1 cellular context compared by ENCODE assay signal in the genomic region with DNA sequence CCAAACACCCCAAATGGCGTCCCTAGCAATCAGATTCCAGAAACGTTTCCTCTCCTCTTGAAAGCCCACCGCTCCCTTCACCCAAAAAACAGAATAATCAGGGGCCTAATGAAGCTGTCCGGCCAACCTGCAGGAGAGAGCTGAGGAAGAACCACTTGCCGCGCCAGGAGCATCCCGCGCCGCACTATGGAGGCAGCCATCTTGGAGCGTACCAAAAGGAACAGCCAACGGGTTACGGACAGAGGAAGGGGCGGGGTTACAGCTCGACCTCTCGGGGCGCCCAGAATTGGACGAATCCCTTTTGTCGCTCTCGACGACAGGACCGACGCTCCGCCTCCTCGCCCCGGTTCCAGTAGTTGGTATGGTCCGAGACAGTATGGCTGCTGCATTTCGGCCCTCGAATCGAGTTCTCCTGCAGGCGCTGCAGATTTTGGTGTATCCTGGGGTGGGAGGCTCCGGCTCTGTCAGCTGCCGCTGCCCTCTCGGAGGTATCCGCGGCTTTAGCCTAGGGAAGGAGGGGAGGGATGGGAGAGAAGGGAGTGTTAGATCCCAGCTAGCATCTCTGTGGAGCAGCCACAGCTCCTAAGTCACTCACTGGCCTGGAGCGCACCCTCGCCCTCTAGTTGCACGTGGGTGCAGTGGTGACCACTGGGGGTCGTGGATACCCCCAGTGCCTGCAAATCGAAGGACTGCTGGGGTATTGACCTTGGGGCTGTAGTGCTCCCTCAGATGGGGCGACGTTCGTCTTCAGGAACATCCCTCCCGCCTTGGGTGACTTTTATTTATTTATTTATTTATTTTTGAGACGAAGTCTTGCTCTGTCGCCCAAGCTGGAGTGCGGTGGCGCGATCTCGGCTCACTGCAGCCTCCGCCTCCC.
TF ChIP-seq lines count a peak whose summit lies in the region.

MRPS27 (minus strand) TSS at position 219 of the 877 bp plus-strand sequence; CDS start at position 200, 19 bp downstream.
PTCD2 (plus strand) TSS at position 352 of the 877 bp plus-strand sequence; CDS start at position 362, 10 bp downstream.

TF ChIP-seq in HEK293, 187 proteins besides CTCF, POLR2A, EP300 and RAD21 (continued from another document and continues in another):
- TF ChIP-seq, protein P1, sequence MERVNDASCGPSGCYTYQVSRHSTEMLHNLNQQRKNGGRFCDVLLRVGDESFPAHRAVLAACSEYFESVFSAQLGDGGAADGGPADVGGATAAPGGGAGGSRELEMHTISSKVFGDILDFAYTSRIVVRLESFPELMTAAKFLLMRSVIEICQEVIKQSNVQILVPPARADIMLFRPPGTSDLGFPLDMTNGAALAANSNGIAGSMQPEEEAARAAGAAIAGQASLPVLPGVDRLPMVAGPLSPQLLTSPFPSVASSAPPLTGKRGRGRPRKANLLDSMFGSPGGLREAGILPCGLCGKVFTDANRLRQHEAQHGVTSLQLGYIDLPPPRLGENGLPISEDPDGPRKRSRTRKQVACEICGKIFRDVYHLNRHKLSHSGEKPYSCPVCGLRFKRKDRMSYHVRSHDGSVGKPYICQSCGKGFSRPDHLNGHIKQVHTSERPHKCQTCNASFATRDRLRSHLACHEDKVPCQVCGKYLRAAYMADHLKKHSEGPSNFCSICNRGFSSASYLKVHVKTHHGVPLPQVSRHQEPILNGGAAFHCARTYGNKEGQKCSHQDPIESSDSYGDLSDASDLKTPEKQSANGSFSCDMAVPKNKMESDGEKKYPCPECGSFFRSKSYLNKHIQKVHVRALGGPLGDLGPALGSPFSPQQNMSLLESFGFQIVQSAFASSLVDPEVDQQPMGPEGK (tag by site-specific recombination; IDR thresholded peaks at IDR 0.05): peak; percentile 47
- TF ChIP-seq ZNF426 (tag by site-specific recombination; IDR thresholded peaks at IDR 0.05): no peak
- TF ChIP-seq ZFP37 (tag by site-specific recombination; IDR thresholded peaks at IDR 0.05): peak; percentile 48
- peak; percentile 2; the same call in 1 of the 2 replicates for TF ChIP-seq EGR2 (tag by site-specific recombination; IDR thresholded peaks at IDR 0.05; ENCODE audit: low read depth)
- TF ChIP-seq ZNF16 (tag by site-specific recombination; IDR thresholded peaks at IDR 0.05; ENCODE audit: low read depth): no peak
- peak; percentile 44 for TF ChIP-seq ZNF660 (tag by site-specific recombination; IDR thresholded peaks at IDR 0.05)
- no peak for TF ChIP-seq RBAK (tag by site-specific recombination; IDR thresholded peaks at IDR 0.05)
- TF ChIP-seq IKZF3 (tag by site-specific recombination; IDR thresholded peaks at IDR 0.05): peak; percentile 38; the same call in 1 of the 2 replicates
- peak; percentile 60; the same call in 1 of the 2 replicates for TF ChIP-seq ZXDB (tag by site-specific recombination; IDR thresholded peaks at IDR 0.05)
- TF ChIP-seq ZNF341 (tag by site-specific recombination; IDR thresholded peaks at IDR 0.05; ENCODE audit: low read depth): 0 out of 2 replicates have a peak, but pooled peaks have one; percentile 44
- TF ChIP-seq ZNF610 (tag by site-specific recombination; IDR thresholded peaks at IDR 0.05; ENCODE audit: borderline replicate concordance): peak; percentile 60; the same call in 1 of the 2 replicates
- TF ChIP-seq ZNF518A (tag by site-specific recombination; conservative IDR thresholded peaks at IDR 0.05; ENCODE audit: low read depth): 0 out of 2 replicates have a peak, but pooled peaks have one; percentile 27
- peak; percentile 52 for TF ChIP-seq ZNF629 (tag by site-specific recombination; IDR thresholded peaks at IDR 0.05)
- 0 out of 2 replicates have a peak, but pooled peaks have one; percentile 68 for TF ChIP-seq ZNF24 (tag by site-specific recombination; IDR thresholded peaks at IDR 0.05)
- TF ChIP-seq ZNF624 (tag by site-specific recombination; IDR thresholded peaks at IDR 0.05): no peak
- peak; percentile 21; the same call in 1 of the 2 replicates for TF ChIP-seq KLF10 (tag by site-specific recombination; IDR thresholded peaks at IDR 0.05)
- TF ChIP-seq ZBTB7A (tag by site-specific recombination; IDR thresholded peaks at IDR 0.05; ENCODE audit: low read depth): 0 out of 2 replicates have a peak, but pooled peaks have one; percentile 15
- TF ChIP-seq, protein P2, sequence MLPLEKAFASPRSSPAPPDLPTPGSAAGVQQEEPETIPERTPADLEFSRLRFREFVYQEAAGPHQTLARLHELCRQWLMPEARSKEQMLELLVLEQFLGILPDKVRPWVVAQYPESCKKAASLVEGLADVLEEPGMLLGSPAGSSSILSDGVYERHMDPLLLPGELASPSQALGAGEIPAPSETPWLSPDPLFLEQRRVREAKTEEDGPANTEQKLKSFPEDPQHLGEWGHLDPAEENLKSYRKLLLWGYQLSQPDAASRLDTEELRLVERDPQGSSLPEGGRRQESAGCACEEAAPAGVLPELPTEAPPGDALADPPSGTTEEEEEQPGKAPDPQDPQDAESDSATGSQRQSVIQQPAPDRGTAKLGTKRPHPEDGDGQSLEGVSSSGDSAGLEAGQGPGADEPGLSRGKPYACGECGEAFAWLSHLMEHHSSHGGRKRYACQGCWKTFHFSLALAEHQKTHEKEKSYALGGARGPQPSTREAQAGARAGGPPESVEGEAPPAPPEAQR (tag by site-specific recombination; IDR thresholded peaks at IDR 0.05): no peak
- TF ChIP-seq ZFP69B (tag by site-specific recombination; IDR thresholded peaks at IDR 0.05): no peak; the same call in 1 of the 2 replicates
- 0 out of 2 replicates have a peak, but pooled peaks have one; percentile 26 for TF ChIP-seq ZFHX2 (tag by site-specific recombination; conservative IDR thresholded peaks at IDR 0.05)
- TF ChIP-seq ZNF121 (tag by site-specific recombination; IDR thresholded peaks at IDR 0.05): 0 out of 2 replicates have a peak, but pooled peaks have one; percentile 10
- TF ChIP-seq ZNF223 (tag by site-specific recombination; IDR thresholded peaks at IDR 0.05): 0 out of 2 replicates have a peak, but pooled peaks have one; percentile 53
- TF ChIP-seq GLIS1 (tag by site-specific recombination; IDR thresholded peaks at IDR 0.05): peak; percentile 62
- TF ChIP-seq ZNF280C (tag by site-specific recombination; IDR thresholded peaks at IDR 0.05): no peak
- TF ChIP-seq, protein P3, sequence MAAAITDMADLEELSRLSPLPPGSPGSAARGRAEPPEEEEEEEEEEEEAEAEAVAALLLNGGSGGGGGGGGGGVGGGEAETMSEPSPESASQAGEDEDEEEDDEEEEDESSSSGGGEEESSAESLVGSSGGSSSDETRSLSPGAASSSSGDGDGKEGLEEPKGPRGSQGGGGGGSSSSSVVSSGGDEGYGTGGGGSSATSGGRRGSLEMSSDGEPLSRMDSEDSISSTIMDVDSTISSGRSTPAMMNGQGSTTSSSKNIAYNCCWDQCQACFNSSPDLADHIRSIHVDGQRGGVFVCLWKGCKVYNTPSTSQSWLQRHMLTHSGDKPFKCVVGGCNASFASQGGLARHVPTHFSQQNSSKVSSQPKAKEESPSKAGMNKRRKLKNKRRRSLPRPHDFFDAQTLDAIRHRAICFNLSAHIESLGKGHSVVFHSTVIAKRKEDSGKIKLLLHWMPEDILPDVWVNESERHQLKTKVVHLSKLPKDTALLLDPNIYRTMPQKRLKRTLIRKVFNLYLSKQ (tag by site-specific recombination; IDR thresholded peaks at IDR 0.05; ENCODE audit: borderline replicate concordance): no peak
- peak; percentile 38 for TF ChIP-seq ZEB2 (tag by site-specific recombination; IDR thresholded peaks at IDR 0.05)
- TF ChIP-seq MZF1 (tag by site-specific recombination; IDR thresholded peaks at IDR 0.05; ENCODE audit: borderline replicate concordance): no peak
- peak; percentile 95 for TF ChIP-seq YY1 (tag by site-specific recombination; IDR thresholded peaks at IDR 0.05)
- peak; percentile 8; the same call in 1 of the 2 replicates for TF ChIP-seq SCRT2 (tag by site-specific recombination; IDR thresholded peaks at IDR 0.05)
- peak; percentile 99 for TF ChIP-seq PRDM10 (tag by site-specific recombination; IDR thresholded peaks at IDR 0.05)
- TF ChIP-seq, protein P4, sequence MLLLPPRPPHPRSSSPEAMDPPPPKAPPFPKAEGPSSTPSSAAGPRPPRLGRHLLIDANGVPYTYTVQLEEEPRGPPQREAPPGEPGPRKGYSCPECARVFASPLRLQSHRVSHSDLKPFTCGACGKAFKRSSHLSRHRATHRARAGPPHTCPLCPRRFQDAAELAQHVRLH (tag by site-specific recombination; IDR thresholded peaks at IDR 0.05): 0 out of 2 replicates have a peak, but pooled peaks have one; percentile 41
- TF ChIP-seq SP7 (tag by site-specific recombination; IDR thresholded peaks at IDR 0.05): no peak; the same call in none of the 2 replicates
- TF ChIP-seq ZNF76 (tag by site-specific recombination; IDR thresholded peaks at IDR 0.05; ENCODE audit: borderline replicate concordance, low read depth): peak; percentile 69; the same call in 1 of the 2 replicates
- no peak for TF ChIP-seq ZNF157 (tag by site-specific recombination; IDR thresholded peaks at IDR 0.05)
- peak; percentile 31; the same call in 1 of the 2 replicates for TF ChIP-seq ZBTB20 (tag by site-specific recombination; IDR thresholded peaks at IDR 0.05)
- TF ChIP-seq ZNF501 (tag by site-specific recombination; IDR thresholded peaks at IDR 0.05): peak; percentile 89
- no peak for TF ChIP-seq HOXA7 (CRISPR knock-in tag; IDR thresholded peaks at IDR 0.05; ENCODE audit: borderline replicate concordance)
- peak; percentile 73 for TF ChIP-seq KLF9 (tag by site-specific recombination; IDR thresholded peaks at IDR 0.05; ENCODE audit: low read depth)
- TF ChIP-seq ZNF274 (IDR thresholded peaks at IDR 0.05; ENCODE audit: low read length): no peak
- TF ChIP-seq ZNF274 (tag by site-specific recombination; IDR thresholded peaks at IDR 0.05; ENCODE audit: borderline replicate concordance): no peak
- no peak for TF ChIP-seq ZNF248 (tag by site-specific recombination; IDR thresholded peaks at IDR 0.05)
- TF ChIP-seq KLF8 (tag by site-specific recombination; IDR thresholded peaks at IDR 0.05): peak; percentile 62; the same call in 1 of the 2 replicates
